Comparison of ENCODE assay signal across 25 cellular contexts in the genomic region with DNA sequence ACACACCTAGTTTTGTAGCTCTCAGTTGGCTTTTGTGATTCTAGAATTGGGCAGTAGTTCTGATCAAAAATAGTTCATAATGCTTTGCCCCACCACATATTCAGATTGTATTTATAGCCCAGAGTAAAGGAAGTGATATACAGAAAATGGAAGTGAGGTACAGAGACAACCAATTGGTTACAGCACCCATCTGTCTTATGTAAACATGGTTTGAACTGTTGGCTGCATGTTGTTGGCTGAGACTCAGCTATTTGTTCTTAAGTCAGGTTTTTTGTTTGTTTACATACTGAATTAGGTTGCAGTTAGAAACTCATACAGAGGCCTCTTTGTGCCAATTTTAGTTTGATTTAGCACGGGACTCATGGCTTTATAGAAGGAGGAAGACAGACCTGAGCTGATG.
A peak's percentile ranks its signal among the peaks of the same experiment; 100 is the strongest.
DNase-seq lines count a peak whose midpoint lies in the region; ATAC-seq and TF ChIP-seq lines count a peak whose summit lies in the region.
"Had no signal": no experiment of that assay in that cellular context is flagged by ENCODE, and none has a peak within 500 bp of the region (broad histone marks: within the 10 kb centered on the region; RNA-seq: fewer than 3 reads in every experiment).

No MANE protein-coding gene starts in this region.

- DNase-seq in GM10266 (ENCODE audit: extremely low spot score) (peak; percentile 26), RPMI8226 (peak; percentile 2), 8988T (no peak), brain microvascular endothelial cell (no peak)
- no peak for DNase-seq in activated T-cell treated with anti-CD3 and anti-CD28 coated beads, Interleukin-2, amount 50 U/mL, for 48 hours
- DNase-seq: activated CD4-positive, alpha-beta memory T cell treated with anti-CD3 and anti-CD28 coated beads, Interleukin-2, amount 10 ng/mL, durations not matched to agents 7 days and 5 days; activated naive CD4-positive, alpha-beta T cell treated with anti-CD3 and anti-CD28 coated beads, Interleukin-2, amount 50 U/mL, for 16 hours; activated T-cell treated with anti-CD3 and anti-CD28 coated beads, Interleukin-2, amount 50 U/mL, for 24 hours; AML-193; Caco-2; effector CD4-positive, alpha-beta T cell; KBM-7; natural killer cell; NCI-H1436 treated with DMSO at 0.1 percent for 48 hours; NCI-H446 treated with DMSO at 0.1 percent for 48 hours; ovary; PC-9; SJCRH30; stimulated activated naive B cell treated with anti-CD40 and anti-IgM and Interleukin-4, amounts not matched to agents 10 μg/mL and 1 μg/mL and 100 μg/mL, for 72 hours; T-helper 17 cell; thyroid gland had no signal

- TF ChIP-seq CTCF in C4-2B (conservative IDR thresholded peaks at IDR 0.05) (no peak), GM10266 (IDR thresholded peaks at IDR 0.05; ENCODE audit: control insufficient read depth, insufficient read depth, low read depth, missing control alignments) (no peak), brain microvascular endothelial cell (IDR thresholded peaks at IDR 0.05; ENCODE audit: low read depth, low read length, missing control alignments) (no peak)

- no peaks in the 10 kb centered on the region for H3K27me3 ChIP-seq in brain microvascular endothelial cell (replicated peaks)
- H3K27me3 ChIP-seq: ascending aorta, ovary, SJCRH30, thyroid gland had no signal

- peak; percentile 50 for ATAC-seq in HG03432 (IDR thresholded peaks at IDR 0.05; ENCODE audit: unreplicated experiment)
- ATAC-seq: gastroesophageal sphincter; natural killer cell; stimulated activated naive B cell treated with anti-CD40 and anti-IgM and Interleukin-4, amounts not matched to agents 10 μg/mL and 1 μg/mL and 100 μg/mL, for 72 hours; T-helper 17 cell had no signal

- H3K36me3 ChIP-seq in brain microvascular endothelial cell (replicated peaks), result no peaks in the 10 kb centered on the region
- H3K36me3 ChIP-seq: ascending aorta, gastroesophageal sphincter, ovary, SJCRH30, thyroid gland had no signal

- in situ Hi-C loops in brain microvascular endothelial cell (cut with HindIII; ENCODE audit: low pct_ligation_motif_present, low sequenced_read_pairs), result no loop called here

- H3K4me3 ChIP-seq in brain microvascular endothelial cell (ENCODE audit: low read depth, low read length), result no peak overlapping the region
- H3K4me3 ChIP-seq: ascending aorta, gastroesophageal sphincter, ovary, PC-9, SJCRH30, thyroid gland had no signal

- H3K27ac ChIP-seq in C4-2B (peak overlapping the region; percentile 43; the same call in 1 of the 2 replicates), brain microvascular endothelial cell (no peak overlapping the region)
- H3K27ac ChIP-seq: ascending aorta, gastroesophageal sphincter, ovary, PC-9, SJCRH30, thyroid gland had no signal

Comparison
In these comparisons a context has a peak if more than half of its experiments do, and no peak if none do; other contexts are left out.
1. DNase-seq: peak in GM10266 (single experiment) and RPMI8226 (single experiment); none in 8988T (single experiment), activated T-cell treated with anti-CD3 and anti-CD28 coated beads, Interleukin-2, amount 50 U/mL, for 48 hours (0 of 2) and brain microvascular endothelial cell (single experiment).